8 cellular contexts compared by ENCODE assay signal in genomic region chr5:14675865-14676300, GRCh38. TPM values are rescaled to one million over a fixed set of nuclear protein-coding genes. Genes with fewer than 3 reads are reported as not detected.
DNase-seq lines count a peak whose midpoint lies in the region; ATAC-seq and TF ChIP-seq lines count a peak whose summit lies in the region.

No MANE protein-coding gene starts in this region.

- TF ChIP-seq CTCF in Caco-2 (IDR thresholded peaks at IDR 0.05; ENCODE audit: insufficient read depth in 1 of 2, low read depth in 1 of 2, low read length in 1 of 2, severe bottlenecking in 1 of 2, unreplicated experiment in 1 of 2): no peak

- peak; percentile 36 to 38 for ATAC-seq in CD4-positive, CD25-positive, alpha-beta regulatory T cell (ENCODE audit: low read depth in 2 of 2)
- ATAC-seq in GM19452 (IDR thresholded peaks at IDR 0.05; ENCODE audit: unreplicated experiment): peak; percentile 52
- ATAC-seq in HG03442 (IDR thresholded peaks at IDR 0.05; ENCODE audit: unreplicated experiment): peak; percentile 39
- peak; percentile 38 to 53 for ATAC-seq in activated naive CD4-positive, alpha-beta T cell treated with anti-CD3 and anti-CD28 coated beads, Interleukin-2, amount 50 U/mL, for 72 hours
- peak; percentile 15 for ATAC-seq in stimulated activated naive CD8-positive, alpha-beta T cell treated with anti-CD3 and anti-CD28 coated beads, Interleukin-15, Interleukin-2, amounts not matched to agents 100 U/mL and 50 U/mL, for 24 hours

- intact Hi-C loops in Caco-2 (cut with micrococcal nuclease; ENCODE audit: unreplicated experiment): no loop called here

- H3K4me1 Mint-ChIP-seq in CD4-positive, CD25-positive, alpha-beta regulatory T cell: peaks cover 63 to 81% (median 71%) of the 10 kb centered on the region in 4 donors
- peaks cover 30% of the 10 kb centered on the region for H3K4me1 Mint-ChIP-seq in Caco-2 (ENCODE audit: low read depth, unreplicated experiment)

- peak overlapping the region; percentile 67 to 88 (median 78) for H3K4me3 Mint-ChIP-seq in CD4-positive, CD25-positive, alpha-beta regulatory T cell
- no peak overlapping the region for H3K4me3 Mint-ChIP-seq in Caco-2 (ENCODE audit: unreplicated experiment)

- peak overlapping the region; percentile 84 to 91 (median 89) for H3K27ac Mint-ChIP-seq in CD4-positive, CD25-positive, alpha-beta regulatory T cell
- peak overlapping the region; percentile 86 to 95 for H3K27ac Mint-ChIP-seq in activated naive CD4-positive, alpha-beta T cell treated with anti-CD3 and anti-CD28 coated beads, Interleukin-2, amount 50 U/mL, for 72 hours
- H3K27ac Mint-ChIP-seq in Caco-2 (ENCODE audit: unreplicated experiment): no peak overlapping the region

- peak overlapping the region; percentile 77 for H3K4me3 ChIP-seq in CD4-positive, CD25-positive, alpha-beta regulatory T cell (ENCODE audit: low read depth, low read length)
- no peak overlapping the region for H3K4me3 ChIP-seq in Caco-2 (ENCODE audit: low read depth, low read length)

- H3K9me3 Mint-ChIP-seq in CD4-positive, CD25-positive, alpha-beta regulatory T cell: no peaks in the 10 kb centered on the region
- no peaks in the 10 kb centered on the region for H3K9me3 Mint-ChIP-seq in activated naive CD4-positive, alpha-beta T cell treated with anti-CD3 and anti-CD28 coated beads, Interleukin-2, amount 50 U/mL, for 72 hours
- no peaks in the 10 kb centered on the region for H3K9me3 Mint-ChIP-seq in Caco-2 (ENCODE audit: unreplicated experiment)

- no peaks in the 10 kb centered on the region for H3K9me3 ChIP-seq in CD4-positive, CD25-positive, alpha-beta regulatory T cell (ENCODE audit: control insufficient read depth in 2 of 2, low read length in 2 of 2)
- H3K9me3 ChIP-seq in Caco-2: no peaks in the 10 kb centered on the region

- peaks cover 53% of the 10 kb centered on the region for H3K36me3 ChIP-seq in CD4-positive, CD25-positive, alpha-beta regulatory T cell (ENCODE audit: control insufficient read depth, insufficient read depth, low read length)
- H3K36me3 ChIP-seq in Caco-2 (ENCODE audit: control insufficient read depth, insufficient read depth, low read length): no peaks in the 10 kb centered on the region; the same call in 1 of the 2 replicates

- BruUV-seq in Caco-2 (replicated peaks; lab: Mats Ljungman, UMichigan): no TSS peak

- H3K27me3 ChIP-seq in CD4-positive, CD25-positive, alpha-beta regulatory T cell (ENCODE audit: control insufficient read depth, insufficient read depth, low read length): no peaks in the 10 kb centered on the region
- no peaks in the 10 kb centered on the region for H3K27me3 ChIP-seq in Caco-2 (replicated peaks; ENCODE audit: control insufficient read depth, insufficient read depth, low read length)

- peak overlapping the region; percentile 73 for H3K27ac ChIP-seq in CD4-positive, CD25-positive, alpha-beta regulatory T cell (ENCODE audit: insufficient read depth, low read length, poor library complexity, severe bottlenecking)

- peaks cover 79% of the 10 kb centered on the region for H3K4me1 ChIP-seq in CD4-positive, CD25-positive, alpha-beta regulatory T cell (ENCODE audit: control insufficient read depth, insufficient read depth, low read length, poor library complexity, severe bottlenecking)
- peaks cover 20% of the 10 kb centered on the region for H3K4me1 ChIP-seq in Caco-2

- peaks cover 35% of the 10 kb centered on the region for H3K36me3 Mint-ChIP-seq in CD4-positive, CD25-positive, alpha-beta regulatory T cell
- peaks cover 15 to 27% of the 10 kb centered on the region in 2 donors for H3K36me3 Mint-ChIP-seq in activated naive CD4-positive, alpha-beta T cell treated with anti-CD3 and anti-CD28 coated beads, Interleukin-2, amount 50 U/mL, for 72 hours
- H3K36me3 Mint-ChIP-seq in Caco-2 (ENCODE audit: insufficient read depth, unreplicated experiment): peaks cover 49% of the 10 kb centered on the region

- peak in 2 of 3 donors; percentile 26 to 49 for DNase-seq in CD4-positive, CD25-positive, alpha-beta regulatory T cell
- DNase-seq in activated naive CD4-positive, alpha-beta T cell treated with anti-CD3 and anti-CD28 coated beads, Interleukin-2, amount 50 U/mL, for 72 hours (ENCODE audit: low spot score in 2 of 2): no peak
- no peak for DNase-seq in stimulated activated naive CD8-positive, alpha-beta T cell treated with anti-CD3 and anti-CD28 coated beads, Interleukin-15, Interleukin-2, amounts not matched to agents 100 U/mL and 50 U/mL, for 24 hours
- DNase-seq in Caco-2 (no peak), NCI-H69 (lab: John Stamatoyannopoulos, UW) (no peak), mucosa of gallbladder (ENCODE audit: low spot score) (no peak)

- no peaks in the 10 kb centered on the region for H3K27me3 Mint-ChIP-seq in CD4-positive, CD25-positive, alpha-beta regulatory T cell
- no peaks in the 10 kb centered on the region for H3K27me3 Mint-ChIP-seq in Caco-2 (ENCODE audit: insufficient read depth, unreplicated experiment)

- POLR2A ChIA-PET in Caco-2 (lab: Charles Lee): interaction anchor here (0.5 kb wide), 1 partner anchor 93 kb away, joined by 3 read pairs; no protein-coding TSS in a partner anchor

- CTCF ChIA-PET in Caco-2 (lab: Charles Lee): no interaction called here

RNA-seq across cellular contexts. Expression of gene OTULIN, which starts 11.4 kb away (rescaled TPM):
- total RNA-seq in CD4-positive, CD25-positive, alpha-beta regulatory T cell: 109 TPM
- polyA plus RNA-seq in CD4-positive, CD25-positive, alpha-beta regulatory T cell: 10 to 100 TPM; 22.8 to 37.5 (median 26.8) TPM
- 10 to 100 TPM; 59.4 to 60.2 TPM for total RNA-seq in activated naive CD4-positive, alpha-beta T cell treated with anti-CD3 and anti-CD28 coated beads, Interleukin-2, amount 50 U/mL, for 72 hours
- total RNA-seq in Caco-2 (2022): 38.6 and 42.6 TPM in 2 replicates
- total RNA-seq in mucosa of gallbladder: 33.6 TPM

Comparison
In these comparisons a context has a peak if more than half of its experiments do, and no peak if none do; other contexts are left out.
1. DNase-seq: peak in CD4-positive, CD25-positive, alpha-beta regulatory T cell (2 of 3); none in activated naive CD4-positive, alpha-beta T cell treated with anti-CD3 and anti-CD28 coated beads, Interleukin-2, amount 50 U/mL, for 72 hours (0 of 2), stimulated activated naive CD8-positive, alpha-beta T cell treated with anti-CD3 and anti-CD28 coated beads, Interleukin-15, Interleukin-2, amounts not matched to agents 100 U/mL and 50 U/mL, for 24 hours (single experiment), Caco-2 (0 of 2), NCI-H69 (single experiment) and mucosa of gallbladder (single experiment).
2. Peak in every context shown above with its lines, with median percentiles within 50 percentile points of each other: ATAC-seq.